In the genomic region with DNA sequence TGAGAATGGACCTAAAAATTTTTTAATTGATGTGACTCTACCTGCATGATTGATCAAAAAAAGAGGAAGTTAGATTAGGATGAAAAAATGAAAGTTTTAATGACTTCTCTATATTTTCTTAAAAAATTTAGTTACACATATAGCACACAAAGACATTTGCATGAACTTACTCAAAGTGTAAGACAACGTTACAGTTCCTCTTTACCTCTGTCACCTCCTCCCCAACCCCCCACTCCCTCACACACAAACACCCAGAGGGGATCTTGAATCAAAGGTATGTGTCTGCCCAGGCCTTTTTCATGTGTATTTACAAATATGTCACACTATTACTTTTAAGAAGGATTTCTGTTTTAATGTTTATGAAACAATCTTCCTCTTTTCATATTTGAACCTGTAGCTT, we compare ENCODE assay signal across 11 cellular contexts. TPM values are rescaled to one million over a fixed set of nuclear protein-coding genes. Genes with fewer than 3 reads are reported as not detected.
DNase-seq lines count a peak whose midpoint lies in the region; ATAC-seq and TF ChIP-seq lines count a peak whose summit lies in the region.
"Had no signal": no experiment of that assay in that cellular context is flagged by ENCODE, and none has a peak within 500 bp of the region (broad histone marks: within the 10 kb centered on the region; RNA-seq: fewer than 3 reads in every experiment).

No MANE protein-coding gene starts in this region.

- H3K9me3 ChIP-seq in esophagus squamous epithelium, result no peaks in the 10 kb centered on the region
- H3K9me3 ChIP-seq: thoracic aorta had no signal

- H3K27me3 ChIP-seq in esophagus squamous epithelium, result no peaks in the 10 kb centered on the region

- DNase-seq in GM12864 (ENCODE audit: low read depth), result peak; percentile 68
- DNase-seq in cardiac septum (ENCODE audit: low spot score), result no peak
- no peak for DNase-seq in stimulated activated naive CD4-positive, alpha-beta T cell (lab: John Stamatoyannopoulos, UW)
- no peak for DNase-seq in activated effector memory CD4-positive, alpha-beta T cell treated with anti-CD3 and anti-CD28 coated beads, Interleukin-2, amount 50 U/mL, for 16 hours
- no peak for DNase-seq in esophagus squamous epithelium (lab: John Stamatoyannopoulos, UW)
- DNase-seq: IMR-90, NCI-H446 treated with DMSO at 0.1 percent for 48 hours had no signal

- no peaks in the 10 kb centered on the region for H3K4me1 ChIP-seq in esophagus squamous epithelium

- no peak overlapping the region for H3K27ac ChIP-seq in esophagus squamous epithelium
- H3K27ac ChIP-seq: thoracic aorta had no signal

- TF ChIP-seq CTCF in GM12864 (IDR thresholded peaks at IDR 0.05; ENCODE audit: low read depth, low read length, missing control alignments), result no peak
- no peak for TF ChIP-seq CTCF in esophagus squamous epithelium (IDR thresholded peaks at IDR 0.05)

- intact Hi-C loops in cardiac septum (cut with DNase I) (no loop called here), esophagus squamous epithelium (cut with DNase I) (no loop called here)

- H3K4me3 ChIP-seq in GM12864 (ENCODE audit: low read depth, low read length), result no peak overlapping the region
- H3K4me3 ChIP-seq in esophagus squamous epithelium, result no peak overlapping the region
- H3K4me3 ChIP-seq: thoracic aorta had no signal

- WGBS in esophagus squamous epithelium, 2 donors, result 60 to 73% methylated on average over 1 of the region's 1 CpG

- no peak for TF ChIP-seq POLR2A in esophagus squamous epithelium (IDR thresholded peaks at IDR 0.05)

- ATAC-seq in GM19372 (IDR thresholded peaks at IDR 0.05; ENCODE audit: low read depth, unreplicated experiment) (peak; percentile 88), HG02852 (IDR thresholded peaks at IDR 0.05; ENCODE audit: unreplicated experiment) (peak; percentile 92), HG03565 (IDR thresholded peaks at IDR 0.05; ENCODE audit: unreplicated experiment) (peak; percentile 92)

- no peaks in the 10 kb centered on the region for H3K36me3 ChIP-seq in esophagus squamous epithelium
- H3K36me3 ChIP-seq: thoracic aorta had no signal

RNA-seq across cellular contexts. Expression of gene CDCA7L, which starts 20.6 kb away (rescaled TPM):
- total RNA-seq in cardiac septum, result 12.6 TPM
- total RNA-seq in esophagus squamous epithelium, result 10 to 100 TPM in 2 of 4 donors, 1 to 10 TPM in 2; 5.0 to 21.6 (median 12.8) TPM
